In genomic region chr16:65783709-65784474, GRCh38 we compare ENCODE assay signal across 20 cellular contexts.
"Had no signal": no experiment of that assay in that cellular context is flagged by ENCODE, and none has a peak within 500 bp of the region (broad histone marks: within the 10 kb centered on the region; RNA-seq: fewer than 3 reads in every experiment).

No MANE protein-coding gene starts in this region.

- H3K36me3 ChIP-seq: brain microvascular endothelial cell, esophagus muscularis mucosa, heart left ventricle, neutrophil, pancreas, tibial artery had no signal

- DNase-seq: activated CD4-positive, alpha-beta T cell treated with anti-CD3 and anti-CD28 coated beads, Interleukin-2, amount 50 U/mL, for 1 hour; activated CD8-positive, alpha-beta T cell treated with anti-CD3 and anti-CD28 coated beads, Interleukin-2, amount 10 ng/mL, durations not matched to agents 7 days and 5 days; activated gamma-delta T cell treated with Interleukin-2 at 50 U/mL for 16 hours; activated T-cell treated with anti-CD3 and anti-CD28 coated beads, Interleukin-2, amount 50 U/mL, for 1 hour; brain microvascular endothelial cell; central memory CD4-positive, alpha-beta T cell; dorsolateral prefrontal cortex; effector memory CD8-positive, alpha-beta T cell; heart left ventricle; left cardiac atrium; pancreas; stimulated activated CD4-positive, alpha-beta T cell treated with anti-CD3 and anti-CD28 coated beads, Interleukin-1b, Interleukin-23, amount 100 ng/mL, for 48 hours; tibial artery had no signal

- H3K36me3 Mint-ChIP-seq: activated naive CD4-positive, alpha-beta T cell treated with anti-CD3 and anti-CD28 coated beads, Interleukin-2, amount 50 U/mL, for 24 hours; natural killer cell treated with Interleukin-12 subunit alpha and Interleukin-12 subunit beta and Interleukin-15 and Interleukin-18, amount 100 ng/mL, for 72 hours had no signal

- H3K27me3 ChIP-seq: brain microvascular endothelial cell, esophagus muscularis mucosa, heart left ventricle, neutrophil, pancreas, tibial artery had no signal

- H3K4me3 ChIP-seq: dorsolateral prefrontal cortex, esophagus muscularis mucosa, heart left ventricle, pancreas, tibial artery had no signal

- FAIRE-seq: colon, islet of Langerhans, pancreas had no signal

- H3K27me3 Mint-ChIP-seq: activated naive CD4-positive, alpha-beta T cell treated with anti-CD3 and anti-CD28 coated beads, Interleukin-2, amount 50 U/mL, for 24 hours; stimulated activated naive CD8-positive, alpha-beta T cell treated with anti-CD3 and anti-CD28 coated beads, Interleukin-15, Interleukin-2, amounts not matched to agents 100 ng/mL and 50 ng/mL, for 24 hours had no signal

- H3K4me1 Mint-ChIP-seq: activated naive CD4-positive, alpha-beta T cell treated with anti-CD3 and anti-CD28 coated beads, Interleukin-2, amount 50 U/mL, for 24 hours had no signal

- H3K9me3 Mint-ChIP-seq: activated naive CD4-positive, alpha-beta T cell treated with anti-CD3 and anti-CD28 coated beads, Interleukin-2, amount 50 U/mL, for 24 hours; natural killer cell treated with Interleukin-12 subunit alpha and Interleukin-12 subunit beta and Interleukin-15 and Interleukin-18, amount 100 ng/mL, for 72 hours; stimulated activated naive CD8-positive, alpha-beta T cell treated with anti-CD3 and anti-CD28 coated beads, Interleukin-15, Interleukin-2, amounts not matched to agents 100 ng/mL and 50 ng/mL, for 24 hours had no signal

- H3K4me3 Mint-ChIP-seq: activated CD8-positive, alpha-beta T cell treated with anti-CD3 and anti-CD28 coated beads, Interleukin-2, amount 10 ng/mL, durations not matched to agents 7 days and 5 days; activated naive CD4-positive, alpha-beta T cell treated with anti-CD3 and anti-CD28 coated beads, Interleukin-2, amount 50 U/mL, for 24 hours; effector memory CD8-positive, alpha-beta T cell; natural killer cell treated with Interleukin-12 subunit alpha and Interleukin-12 subunit beta and Interleukin-15 and Interleukin-18, amount 100 ng/mL, for 72 hours; stimulated activated naive CD8-positive, alpha-beta T cell treated with anti-CD3 and anti-CD28 coated beads, Interleukin-15, Interleukin-2, amounts not matched to agents 100 ng/mL and 50 ng/mL, for 24 hours had no signal

- H3K27ac Mint-ChIP-seq: activated CD8-positive, alpha-beta T cell treated with anti-CD3 and anti-CD28 coated beads, Interleukin-2, amount 10 ng/mL, durations not matched to agents 7 days and 5 days; activated naive CD4-positive, alpha-beta T cell treated with anti-CD3 and anti-CD28 coated beads, Interleukin-2, amount 50 U/mL, for 24 hours; effector memory CD8-positive, alpha-beta T cell; natural killer cell treated with Interleukin-12 subunit alpha and Interleukin-12 subunit beta and Interleukin-15 and Interleukin-18, amount 100 ng/mL, for 72 hours; stimulated activated naive CD8-positive, alpha-beta T cell treated with anti-CD3 and anti-CD28 coated beads, Interleukin-15, Interleukin-2, amounts not matched to agents 100 ng/mL and 50 ng/mL, for 24 hours had no signal
